Comparison of ENCODE assay signal across 30 cellular contexts in the genomic region with DNA sequence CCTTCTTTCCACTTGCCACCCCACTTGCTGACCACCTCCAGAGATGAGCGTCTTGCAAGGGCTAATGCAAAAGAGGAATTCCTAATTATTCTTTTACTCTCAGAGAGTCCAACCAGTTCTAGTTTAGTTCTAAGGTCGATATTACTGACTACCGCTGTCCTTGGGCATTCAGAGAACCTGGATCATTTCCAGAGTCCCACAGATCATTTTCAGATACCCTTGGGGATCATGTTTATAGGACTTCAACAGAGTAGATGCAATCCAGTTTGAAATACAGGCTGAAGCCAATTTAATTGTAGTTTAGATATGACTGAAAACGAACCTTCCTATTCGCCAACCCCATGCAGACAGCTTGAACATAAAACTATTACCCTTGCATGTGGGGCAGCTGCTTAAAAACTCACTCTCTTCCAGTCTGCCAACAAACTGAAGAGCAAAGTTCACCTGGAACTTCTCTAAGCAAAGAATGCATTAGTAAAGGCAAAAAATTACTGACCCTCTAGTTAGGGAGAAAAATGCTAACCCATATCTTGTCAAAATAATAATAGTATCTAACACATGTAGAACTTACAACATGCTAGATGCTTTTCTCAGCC. TPM values are rescaled to one million over a fixed set of nuclear protein-coding genes. Genes with fewer than 3 reads are reported as not detected.
DNase-seq lines count a peak whose midpoint lies in the region; ATAC-seq, FAIRE-seq and TF ChIP-seq lines count a peak whose summit lies in the region.
"Had no signal": no experiment of that assay in that cellular context is flagged by ENCODE, and none has a peak within 500 bp of the region (broad histone marks: within the 10 kb centered on the region; RNA-seq: fewer than 3 reads in every experiment).

No MANE protein-coding gene starts in this region.

- no peak overlapping the region for H2AFZ ChIP-seq in HepG2 (ENCODE audit: low read length)

- 64% methylated on average over 5 of the region's 5 CpGs for WGBS in right cardiac atrium
- 7% methylated on average over 5 of the region's 5 CpGs for WGBS in HepG2 (ENCODE audit: low lambda C conversion rate)

- no peak overlapping the region for H3K4me3 Mint-ChIP-seq in effector memory CD8-positive, alpha-beta T cell
- H3K4me3 Mint-ChIP-seq in activated CD4-positive, alpha-beta T cell treated with anti-CD3 and anti-CD28 coated beads, Interleukin-2, amount 10 ng/mL, durations not matched to agents 7 days and 5 days = no peak overlapping the region
- H3K4me3 Mint-ChIP-seq: activated CD8-positive, alpha-beta T cell treated with anti-CD3 and anti-CD28 coated beads, Interleukin-2, amount 10 ng/mL, durations not matched to agents 7 days and 5 days; brain; stimulated activated naive CD8-positive, alpha-beta T cell treated with anti-CD3 and anti-CD28 coated beads, Interleukin-15, Interleukin-2, amounts not matched to agents 100 ng/mL and 50 ng/mL, for 24 hours; type B pancreatic cell had no signal

- TF ChIP-seq EP300 in HepG2 (IDR thresholded peaks at IDR 0.05; ENCODE audit: low read depth in 2 of 2, low read length in 2 of 2) (0 out of 4 replicates have a peak, but pooled peaks of 1 of the 2 experiments have one; percentile 4), HepG2 (CRISPR knock-in tag; IDR thresholded peaks at IDR 0.05; ENCODE audit: borderline replicate concordance) (no peak)

- POLR2A ChIA-PET in HepG2 (lab: Yijun Ruan, JAX) (interaction anchor here (1.4 kb wide), 1 partner anchor 94 kb away, joined by 4 read pairs; no protein-coding TSS in a partner anchor), RWPE1 (lab: Yijun Ruan, JAX; ENCODE audit: low non-redundant PET) (no interaction called here)
- POLR2A ChIA-PET in activated CD4-positive, alpha-beta T cell treated with anti-CD3 and anti-CD28 coated beads, Interleukin-2, amount 10 ng/mL, durations not matched to agents 7 days and 5 days (lab: Charles Lee) = no interaction called here

- CTCF ChIA-PET in HepG2 (lab: Yijun Ruan, JAX; ENCODE audit: low intra/inter-chr PET ratio, low total read pairs) = no interaction called here
- CTCF ChIA-PET in RWPE1 (lab: Yijun Ruan, JAX) = interaction anchor here (0.6 to 1.7 kb wide), 3 partner anchors 30 to 1608 kb away, joined by 3 to 5 read pairs (median 3); no protein-coding TSS in a partner anchor
- CTCF ChIA-PET in activated CD4-positive, alpha-beta T cell treated with anti-CD3 and anti-CD28 coated beads, Interleukin-2, amount 10 ng/mL, durations not matched to agents 7 days and 5 days (lab: Charles Lee) = interaction anchor here (1.2 kb wide), 1 partner anchor 143 kb away, joined by 3 read pairs; no protein-coding TSS in a partner anchor

- no peaks in the 10 kb centered on the region for H3K4me1 Mint-ChIP-seq in effector memory CD8-positive, alpha-beta T cell (ENCODE audit: low read depth in 2 of 2)
- H3K4me1 Mint-ChIP-seq in activated CD4-positive, alpha-beta T cell treated with anti-CD3 and anti-CD28 coated beads, Interleukin-2, amount 10 ng/mL, durations not matched to agents 7 days and 5 days = no peaks in the 10 kb centered on the region
- H3K4me1 Mint-ChIP-seq: brain had no signal

- peak; percentile 18 to 41 for ATAC-seq in right cardiac atrium
- ATAC-seq in HepG2 = peak; percentile 92
- ATAC-seq in effector memory CD8-positive, alpha-beta T cell (replicated peaks) = no peak
- ATAC-seq: A549; activated CD8-positive, alpha-beta T cell treated with anti-CD3 and anti-CD28 coated beads, Interleukin-2, amount 10 ng/mL, durations not matched to agents 7 days and 5 days; K562 had no signal

- H3K27me3 ChIP-seq in right cardiac atrium (ENCODE audit: control insufficient read depth, insufficient read depth) (no peaks in the 10 kb centered on the region), right atrium auricular region (no peaks in the 10 kb centered on the region), HepG2 (ENCODE audit: control insufficient read depth in 1 of 2, insufficient read depth in 2 of 2, low read length in 2 of 2) (no peaks in the 10 kb centered on the region), skeletal muscle tissue (ENCODE audit: control insufficient read depth in 3 of 3, insufficient read depth in 3 of 3, low read length in 3 of 3) (no peaks in the 10 kb centered on the region)
- H3K27me3 ChIP-seq: BLaER1 had no signal

- H3K36me3 Mint-ChIP-seq in effector memory CD8-positive, alpha-beta T cell (ENCODE audit: insufficient read depth) = no peaks in the 10 kb centered on the region
- H3K36me3 Mint-ChIP-seq in activated CD4-positive, alpha-beta T cell treated with anti-CD3 and anti-CD28 coated beads, Interleukin-2, amount 10 ng/mL, durations not matched to agents 7 days and 5 days (ENCODE audit: low read depth) = no peaks in the 10 kb centered on the region
- H3K36me3 Mint-ChIP-seq: brain, type B pancreatic cell had no signal

- peak overlapping the region; percentile 27 for H3K9ac ChIP-seq in HepG2 (ENCODE audit: insufficient read depth, low read depth, low read length)
- no peak overlapping the region for H3K9ac ChIP-seq in skeletal muscle tissue (ENCODE audit: low read depth in 1 of 3, low read length in 3 of 3)
- H3K9ac ChIP-seq: BLaER1 had no signal

- DNase-seq in right cardiac atrium (no peak), right atrium auricular region (ENCODE audit: low spot score) (no peak), HepG2 (ENCODE audit: low spot score) (peak; percentile 54), RWPE1 (ENCODE audit: low spot score) (no peak)
- DNase-seq in effector memory CD8-positive, alpha-beta T cell = no peak
- no peak for DNase-seq in stimulated activated CD4-positive, alpha-beta T cell treated with anti-CD3 and anti-CD28 coated beads, Interleukin-4, amount 100 ng/mL, for 4 hours
- no peak for DNase-seq in activated CD4-positive, alpha-beta T cell treated with anti-CD3 and anti-CD28 coated beads, Interleukin-2, amount 10 ng/mL, durations not matched to agents 7 days and 5 days
- DNase-seq: activated CD8-positive, alpha-beta T cell treated with anti-CD3 and anti-CD28 coated beads, Interleukin-2, amount 10 ng/mL, durations not matched to agents 7 days and 5 days; activated gamma-delta T cell; COR-L47; foreskin melanocyte; GF-D8; hippocampal formation; NCI-H1417 treated with DMSO at 0.1 percent for 48 hours; NCI-H2081 treated with DMSO at 0.1 percent for 48 hours; NCI-H774 had no signal

- no peak for FAIRE-seq in HepG2 (lab: Jason Lieb, UNC)
- FAIRE-seq: A549, K562 had no signal

- no peaks in the 10 kb centered on the region for H3K79me2 ChIP-seq in HepG2 (ENCODE audit: insufficient read depth, low read length)

- H3K27ac Mint-ChIP-seq in effector memory CD8-positive, alpha-beta T cell = no peak overlapping the region
- no peak overlapping the region for H3K27ac Mint-ChIP-seq in activated CD4-positive, alpha-beta T cell treated with anti-CD3 and anti-CD28 coated beads, Interleukin-2, amount 10 ng/mL, durations not matched to agents 7 days and 5 days
- H3K27ac Mint-ChIP-seq: activated CD8-positive, alpha-beta T cell treated with anti-CD3 and anti-CD28 coated beads, Interleukin-2, amount 10 ng/mL, durations not matched to agents 7 days and 5 days; brain; stimulated activated naive CD8-positive, alpha-beta T cell treated with anti-CD3 and anti-CD28 coated beads, Interleukin-15, Interleukin-2, amounts not matched to agents 100 ng/mL and 50 ng/mL, for 24 hours; type B pancreatic cell had no signal

- in situ Hi-C loops in HepG2 (cut with HindIII; ENCODE audit: extremely low pct_ligation_motif_present, low pct_unique_long_range_greater_than_20kb) = loop anchor here (10.0 kb wide), 1 partner anchor 113 kb away; a partner anchor contains a TSS

- H3K4me3 ChIP-seq in right cardiac atrium (ENCODE audit: low read length) = no peak overlapping the region
- no peak overlapping the region for H3K4me3 ChIP-seq in right atrium auricular region
- peak overlapping the region; percentile 36 to 47 (median 44); a peak in 5 of 6 replicates for H3K4me3 ChIP-seq in HepG2 (replicated peaks in 1 of 3; ENCODE audit: insufficient read depth in 1 of 3, low read depth in 2 of 3, low read length in 3 of 3)
- no peak overlapping the region for H3K4me3 ChIP-seq in skeletal muscle tissue (ENCODE audit: low read length in 3 of 3)
- H3K4me3 ChIP-seq: A549, BLaER1, K562, prostate gland had no signal

- no peak for TF ChIP-seq CTCF in right atrium auricular region (IDR thresholded peaks at IDR 0.05)
- TF ChIP-seq CTCF in HepG2 (CRISPR knock-in tag; IDR thresholded peaks at IDR 0.05) = no peak
- no peak for TF ChIP-seq CTCF in RWPE1 (conservative IDR thresholded peaks at IDR 0.05; ENCODE audit: low read depth)

- no peak for TF ChIP-seq POLR2A in HepG2 (IDR thresholded peaks at IDR 0.05; ENCODE audit: insufficient read depth in 1 of 2, low read depth in 2 of 2, low read length in 2 of 2)

- no peaks in the 10 kb centered on the region for H3K9me3 Mint-ChIP-seq in effector memory CD8-positive, alpha-beta T cell
- no peaks in the 10 kb centered on the region for H3K9me3 Mint-ChIP-seq in activated CD4-positive, alpha-beta T cell treated with anti-CD3 and anti-CD28 coated beads, Interleukin-2, amount 10 ng/mL, durations not matched to agents 7 days and 5 days
- H3K9me3 Mint-ChIP-seq: brain; stimulated activated naive CD8-positive, alpha-beta T cell treated with anti-CD3 and anti-CD28 coated beads, Interleukin-15, Interleukin-2, amounts not matched to agents 100 ng/mL and 50 ng/mL, for 24 hours had no signal

- H3K4me2 ChIP-seq in HepG2 (ENCODE audit: low read depth, low read length) = peak overlapping the region; percentile 76
- H3K4me2 ChIP-seq: A549, BLaER1 had no signal

- no peak for TF ChIP-seq RAD21 in HepG2 (CRISPR knock-in tag; IDR thresholded peaks at IDR 0.05)

- H3K27me3 Mint-ChIP-seq in effector memory CD8-positive, alpha-beta T cell = peaks cover 0 to 12% of the 10 kb centered on the region in 2 donors
- peaks cover 2% of the 10 kb centered on the region for H3K27me3 Mint-ChIP-seq in activated CD4-positive, alpha-beta T cell treated with anti-CD3 and anti-CD28 coated beads, Interleukin-2, amount 10 ng/mL, durations not matched to agents 7 days and 5 days
- H3K27me3 Mint-ChIP-seq: type B pancreatic cell had no signal

- H3K4me1 ChIP-seq in right cardiac atrium (ENCODE audit: control insufficient read depth, insufficient read depth, low read length) (no peaks in the 10 kb centered on the region), right atrium auricular region (no peaks in the 10 kb centered on the region), HepG2 (ENCODE audit: insufficient read depth, low read length) (peaks cover 62% of the 10 kb centered on the region), skeletal muscle tissue (ENCODE audit: control insufficient read depth in 3 of 3, insufficient read depth in 3 of 3, low read length in 3 of 3) (no peaks in the 10 kb centered on the region)
- H3K4me1 ChIP-seq: A549, BLaER1, prostate gland had no signal

- intact Hi-C loops in right cardiac atrium (cut with DNase I) (loop anchor here in 1 of 4 donors (10.0 kb wide), 1 partner anchor 113 kb away; a partner anchor contains a TSS), HepG2 (cut with micrococcal nuclease; ENCODE audit: unreplicated experiment) (loop anchor here (2.0 to 10.0 kb wide), 4 partner anchors 57 to 160 kb away; a partner anchor contains a TSS)

- no peaks in the 10 kb centered on the region for H3K9me3 ChIP-seq in right cardiac atrium (ENCODE audit: control insufficient read depth, low read length)
- H3K9me3 ChIP-seq in right atrium auricular region = no peaks in the 10 kb centered on the region
- H3K9me3 ChIP-seq in HepG2 (ENCODE audit: low read length) = no peaks in the 10 kb centered on the region
- H3K9me3 ChIP-seq in skeletal muscle tissue (ENCODE audit: control insufficient read depth in 3 of 3, low read length in 3 of 3) = no peaks in the 10 kb centered on the region
- H3K9me3 ChIP-seq: A549, BLaER1, prostate gland had no signal

- H3K36me3 ChIP-seq in right atrium auricular region (no peaks in the 10 kb centered on the region), HepG2 (replicated peaks in 1 of 2; ENCODE audit: control insufficient read depth in 1 of 2, insufficient read depth in 2 of 2, low read length in 2 of 2) (no peaks in the 10 kb centered on the region), skeletal muscle tissue (ENCODE audit: control insufficient read depth in 3 of 3, insufficient read depth in 3 of 3, low read length in 3 of 3) (no peaks in the 10 kb centered on the region)
- H3K36me3 ChIP-seq: BLaER1, prostate gland had no signal

- BruUV-seq in HepG2 (replicated peaks; lab: Mats Ljungman, UMichigan) = no TSS peak

- no peaks in the 10 kb centered on the region for H4K20me1 ChIP-seq in HepG2 (ENCODE audit: insufficient read depth, low read length)
- H4K20me1 ChIP-seq: BLaER1 had no signal

- H3K27ac ChIP-seq in right cardiac atrium (ENCODE audit: low read length) (peak overlapping the region; percentile 2), right atrium auricular region (peak overlapping the region in 1 of 2 donors; percentile 44), HepG2 (ENCODE audit: extremely low read length, insufficient read depth, low read length) (peak overlapping the region; percentile 70), skeletal muscle tissue (ENCODE audit: low read depth, low read length) (peak overlapping the region; percentile 50), RWPE1 (no peak overlapping the region)
- H3K27ac ChIP-seq: A549, BLaER1, epithelial cell of prostate, prostate gland had no signal

RNA-seq across cellular contexts. Expression of a gene that starts 22.4 kb away (rescaled TPM):
- total RNA-seq in right cardiac atrium (1 to 10 TPM; 3.5 to 7.4 (median 4.5) TPM), right atrium auricular region (1 to 10 TPM; 1.2 to 3.7 TPM), HepG2 (2016; rRNA removed; fragmentation: Illumina TruSeq; extraction: Trizol) (2.7 and 4.0 TPM in 2 replicates), skeletal muscle tissue (2.6 TPM)
- polyA plus RNA-seq in right cardiac atrium (2.3 TPM), HepG2 (2011; rRNA removed) (2.2 and 2.4 TPM in 2 replicates)
- total RNA-seq in HepG2 (2016; cell fraction: cytosol; rRNA removed; fragmentation: Illumina TruSeq; extraction: Trizol; ENCODE audit: low read depth) = 1.5 and 1.7 TPM in 2 replicates
- total RNA-seq in HepG2 (2016; cell fraction: insoluble cytoplasmic fraction; rRNA removed; fragmentation: Illumina TruSeq; extraction: Trizol) = 4.4 and 4.8 TPM in 2 replicates
- total RNA-seq in HepG2 (2016; cell fraction: membrane; rRNA removed; fragmentation: Illumina TruSeq; extraction: Trizol) = 1.8 and 2.5 TPM in 2 replicates
- 13.6 and 14.1 TPM in 2 replicates for total RNA-seq in HepG2 (2016; cell fraction: nucleus; rRNA removed; fragmentation: Illumina TruSeq; extraction: Trizol)
- 0.28 and 0.42 TPM in 2 replicates for polyA plus RNA-seq in HepG2 (2011; cell fraction: cytosol; rRNA removed)
- 5.1 and 7.1 TPM in 2 replicates for polyA plus RNA-seq in HepG2 (2011; cell fraction: nucleus; rRNA removed)
- 1.8 and 3.6 TPM in 2 replicates for polyA plus RNA-seq in HepG2 (2012)
- 0.17 and 0.71 TPM in 2 replicates for polyA plus RNA-seq in HepG2 (2016; cell fraction: cytosol; fragmentation: Illumina TruSeq; extraction: Trizol; ENCODE audit: low read depth)
- polyA plus RNA-seq in HepG2 (2016; cell fraction: insoluble cytoplasmic fraction; fragmentation: Illumina TruSeq; extraction: Trizol; ENCODE audit: low read depth) = 3.3 and 3.6 TPM in 2 replicates
- 0.65 and 1.7 TPM in 2 replicates for polyA plus RNA-seq in HepG2 (2016; cell fraction: membrane; fragmentation: Illumina TruSeq; extraction: Trizol; ENCODE audit: low read depth)
- 10.5 and 13.0 TPM in 2 replicates for polyA plus RNA-seq in HepG2 (2016; cell fraction: nucleus; fragmentation: Illumina TruSeq; extraction: Trizol; ENCODE audit: insufficient read depth, low read depth)
- polyA minus RNA-seq in HepG2 (2011; rRNA and poly(A)+ RNA removed; ENCODE audit: low replicate concordance) = 0.61 and 3.5 TPM in 2 replicates
- polyA minus RNA-seq in HepG2 (2011; cell fraction: cytosol; rRNA and poly(A)+ RNA removed) = 0.97 and 0.99 TPM in 2 replicates
- polyA minus RNA-seq in HepG2 (2011; cell fraction: nucleus; rRNA and poly(A)+ RNA removed) = 25.0 and 26.5 TPM in 2 replicates
- not detected for total RNA-seq in activated CD4-positive, alpha-beta T cell treated with anti-CD3 and anti-CD28 coated beads, Interleukin-2, amount 10 ng/mL, durations not matched to agents 7 days and 5 days
- total RNA-seq: OCI-LY7 had no signal

RNA-seq across cellular contexts. Expression of a gene that starts 53.7 kb away (rescaled TPM):
- total RNA-seq in right cardiac atrium (not detected), right atrium auricular region (not detected), HepG2 (2016; rRNA removed; fragmentation: Illumina TruSeq; extraction: Trizol) (not detected in 2 replicates), skeletal muscle tissue (not detected)
- polyA plus RNA-seq in right cardiac atrium (not detected), HepG2 (2011; rRNA removed) (not detected in 2 replicates)
- total RNA-seq in HepG2 (2016; cell fraction: cytosol; rRNA removed; fragmentation: Illumina TruSeq; extraction: Trizol; ENCODE audit: low read depth) = not detected in 2 replicates
- total RNA-seq in HepG2 (2016; cell fraction: insoluble cytoplasmic fraction; rRNA removed; fragmentation: Illumina TruSeq; extraction: Trizol) = not detected in 2 replicates
- total RNA-seq in HepG2 (2016; cell fraction: membrane; rRNA removed; fragmentation: Illumina TruSeq; extraction: Trizol) = not detected in 2 replicates
- total RNA-seq in HepG2 (2016; cell fraction: nucleus; rRNA removed; fragmentation: Illumina TruSeq; extraction: Trizol) = not detected in 2 replicates
- polyA plus RNA-seq in HepG2 (2011; cell fraction: cytosol; rRNA removed) = not detected in 2 replicates
- polyA plus RNA-seq in HepG2 (2011; cell fraction: nucleus; rRNA removed) = not detected in 2 replicates
- not detected in 2 replicates for polyA plus RNA-seq in HepG2 (2012)
- polyA plus RNA-seq in HepG2 (2016; cell fraction: cytosol; fragmentation: Illumina TruSeq; extraction: Trizol; ENCODE audit: low read depth) = not detected in 2 replicates
- polyA plus RNA-seq in HepG2 (2016; cell fraction: insoluble cytoplasmic fraction; fragmentation: Illumina TruSeq; extraction: Trizol; ENCODE audit: low read depth) = not detected in 2 replicates
- polyA plus RNA-seq in HepG2 (2016; cell fraction: membrane; fragmentation: Illumina TruSeq; extraction: Trizol; ENCODE audit: low read depth) = not detected in 2 replicates
- not detected in 2 replicates for polyA plus RNA-seq in HepG2 (2016; cell fraction: nucleus; fragmentation: Illumina TruSeq; extraction: Trizol; ENCODE audit: insufficient read depth, low read depth)
- polyA minus RNA-seq in HepG2 (2011; rRNA and poly(A)+ RNA removed; ENCODE audit: low replicate concordance) = not detected in 2 replicates
- polyA minus RNA-seq in HepG2 (2011; cell fraction: cytosol; rRNA and poly(A)+ RNA removed) = not detected in 2 replicates
- polyA minus RNA-seq in HepG2 (2011; cell fraction: nucleus; rRNA and poly(A)+ RNA removed) = not detected in 2 replicates
- not detected for total RNA-seq in activated CD4-positive, alpha-beta T cell treated with anti-CD3 and anti-CD28 coated beads, Interleukin-2, amount 10 ng/mL, durations not matched to agents 7 days and 5 days
- total RNA-seq: activated CD8-positive, alpha-beta T cell treated with anti-CD3 and anti-CD28 coated beads, Interleukin-2, amount 10 ng/mL, durations not matched to agents 7 days and 5 days; cerebellum; HT-29; K562; lung microvascular endothelial cell; OCI-LY7; prostate gland; Right ventricle myocardium inferior had no signal
- polyA plus RNA-seq: A549, K562 had no signal

RNA-seq across cellular contexts. Expression of a gene that starts 55.8 kb away (rescaled TPM):
- total RNA-seq in right cardiac atrium (10 to 100 TPM; 29.9 to 46.3 (median 42.5) TPM), right atrium auricular region (10 to 100 TPM; 22.2 to 26.7 TPM), HepG2 (2016; rRNA removed; fragmentation: Illumina TruSeq; extraction: Trizol) (3.5 and 4.3 TPM in 2 replicates), skeletal muscle tissue (2.6 TPM)
- polyA plus RNA-seq in right cardiac atrium (16.7 TPM), HepG2 (2011; rRNA removed) (4.4 and 4.5 TPM in 2 replicates)
- total RNA-seq in HepG2 (2016; cell fraction: cytosol; rRNA removed; fragmentation: Illumina TruSeq; extraction: Trizol; ENCODE audit: low read depth) = 0.61 and 0.62 TPM in 2 replicates
- total RNA-seq in HepG2 (2016; cell fraction: insoluble cytoplasmic fraction; rRNA removed; fragmentation: Illumina TruSeq; extraction: Trizol) = 2.5 and 4.6 TPM in 2 replicates
- total RNA-seq in HepG2 (2016; cell fraction: membrane; rRNA removed; fragmentation: Illumina TruSeq; extraction: Trizol) = 1.3 and 1.4 TPM in 2 replicates
- total RNA-seq in HepG2 (2016; cell fraction: nucleus; rRNA removed; fragmentation: Illumina TruSeq; extraction: Trizol) = 7.7 and 8.2 TPM in 2 replicates
- polyA plus RNA-seq in HepG2 (2011; cell fraction: cytosol; rRNA removed) = 1.2 and 2.6 TPM in 2 replicates
- 3.6 and 6.6 TPM in 2 replicates for polyA plus RNA-seq in HepG2 (2011; cell fraction: nucleus; rRNA removed)
- 3.1 and 8.3 TPM in 2 replicates for polyA plus RNA-seq in HepG2 (2012)
- 0.43 and 0.48 TPM in 2 replicates for polyA plus RNA-seq in HepG2 (2016; cell fraction: cytosol; fragmentation: Illumina TruSeq; extraction: Trizol; ENCODE audit: low read depth)
- 1.3 and 1.6 TPM in 2 replicates for polyA plus RNA-seq in HepG2 (2016; cell fraction: insoluble cytoplasmic fraction; fragmentation: Illumina TruSeq; extraction: Trizol; ENCODE audit: low read depth)
- 0.32 and 0.36 TPM in 2 replicates for polyA plus RNA-seq in HepG2 (2016; cell fraction: membrane; fragmentation: Illumina TruSeq; extraction: Trizol; ENCODE audit: low read depth)
- polyA plus RNA-seq in HepG2 (2016; cell fraction: nucleus; fragmentation: Illumina TruSeq; extraction: Trizol; ENCODE audit: insufficient read depth, low read depth) = 6.7 TPM in 2 replicates
- polyA minus RNA-seq in HepG2 (2011; rRNA and poly(A)+ RNA removed; ENCODE audit: low replicate concordance) = 3.0 TPM in 1 of 2 replicates, not detected in the other
- 4.0 and 6.4 TPM in 2 replicates for polyA minus RNA-seq in HepG2 (2011; cell fraction: cytosol; rRNA and poly(A)+ RNA removed)
- 13.1 and 20.3 TPM in 2 replicates for polyA minus RNA-seq in HepG2 (2011; cell fraction: nucleus; rRNA and poly(A)+ RNA removed)
- total RNA-seq in activated CD4-positive, alpha-beta T cell treated with anti-CD3 and anti-CD28 coated beads, Interleukin-2, amount 10 ng/mL, durations not matched to agents 7 days and 5 days = not detected
- total RNA-seq: activated CD8-positive, alpha-beta T cell treated with anti-CD3 and anti-CD28 coated beads, Interleukin-2, amount 10 ng/mL, durations not matched to agents 7 days and 5 days; OCI-LY7 had no signal

Comparison
In these comparisons a context has a peak if more than half of its experiments do, and no peak if none do; other contexts are left out.
1. H3K4me3 ChIP-seq: peak in HepG2 (3 of 3); none in right cardiac atrium (single experiment), right atrium auricular region (0 of 2) and skeletal muscle tissue (0 of 3).